In the genomic region with DNA sequence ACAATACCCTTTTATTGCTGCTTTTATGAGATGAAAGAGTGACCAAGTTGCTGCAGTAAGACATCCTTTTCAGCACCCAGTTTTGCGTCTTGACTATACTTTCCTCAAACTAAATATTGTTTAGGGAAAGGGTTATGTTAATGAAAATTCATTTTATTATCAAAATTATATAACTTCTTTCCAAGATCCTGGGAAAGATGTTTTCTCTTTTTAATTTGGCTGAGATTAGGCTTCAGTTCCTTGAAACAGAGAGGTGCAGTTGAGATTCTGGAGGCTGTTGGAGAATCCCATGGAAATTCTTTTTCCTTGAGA, we compare ENCODE assay signal across 19 cellular contexts.
"Had no signal": no experiment of that assay in that cellular context is flagged by ENCODE, and none has a peak within 500 bp of the region (broad histone marks: within the 10 kb centered on the region; RNA-seq: fewer than 3 reads in every experiment).

No MANE protein-coding gene starts in this region.

- H3K4me3 ChIP-seq: ascending aorta, breast epithelium, esophagus squamous epithelium, left ventricle myocardium inferior, pancreas, right lobe of liver, suprapubic skin, transverse colon, uterus had no signal

- H3K4me3 Mint-ChIP-seq: activated naive CD4-positive, alpha-beta T cell treated with anti-CD3 and anti-CD28 coated beads, Interleukin-2, amount 50 U/mL, for 24 hours; immature natural killer cell; memory B cell had no signal

- H3K9me3 Mint-ChIP-seq: activated naive CD4-positive, alpha-beta T cell treated with anti-CD3 and anti-CD28 coated beads, Interleukin-2, amount 50 U/mL, for 24 hours; immature natural killer cell; memory B cell; naive thymus-derived CD4-positive, alpha-beta T cell; stimulated activated naive CD8-positive, alpha-beta T cell treated with anti-CD3 and anti-CD28 coated beads, Interleukin-15, amount 100 ng/mL, for 72 hours; T-helper 1 cell treated with Interleukin-12 subunit alpha and Interleukin-12 subunit beta and Interleukin-4 antibody, amounts not matched to agents 30 μg/mL and 1 μg/mL, for 36 hours had no signal

- H3K27ac ChIP-seq: ascending aorta, breast epithelium, esophagus squamous epithelium, left ventricle myocardium inferior, pancreas, right lobe of liver, suprapubic skin, transverse colon, uterus had no signal

- H3K36me3 Mint-ChIP-seq: activated naive CD4-positive, alpha-beta T cell treated with anti-CD3 and anti-CD28 coated beads, Interleukin-2, amount 50 U/mL, for 24 hours; immature natural killer cell; memory B cell; WTC11 had no signal

- H3K27ac Mint-ChIP-seq: activated CD4-positive, alpha-beta T cell treated with anti-CD3 and anti-CD28 coated beads for 36 hours; activated naive CD4-positive, alpha-beta T cell treated with anti-CD3 and anti-CD28 coated beads, Interleukin-2, amount 50 U/mL, for 24 hours; immature natural killer cell; memory B cell; naive thymus-derived CD4-positive, alpha-beta T cell; T-helper 1 cell treated with Interleukin-12 subunit alpha and Interleukin-12 subunit beta and Interleukin-4 antibody, amounts not matched to agents 30 μg/mL and 1 μg/mL, for 36 hours; WTC11 had no signal

- H3K4me1 ChIP-seq: ascending aorta, left ventricle myocardium inferior, pancreas, right lobe of liver, uterus had no signal

- DNase-seq: activated CD8-positive, alpha-beta memory T cell treated with anti-CD3 and anti-CD28 coated beads, Interleukin-2, amount 50 U/mL, for 48 hours; activated gamma-delta T cell; esophagus squamous epithelium; left ventricle myocardium inferior; pancreas; right lobe of liver had no signal

- H3K27me3 ChIP-seq: ascending aorta, breast epithelium, uterus had no signal
